1 cellular context compared by ENCODE assay signal in the genomic region with DNA sequence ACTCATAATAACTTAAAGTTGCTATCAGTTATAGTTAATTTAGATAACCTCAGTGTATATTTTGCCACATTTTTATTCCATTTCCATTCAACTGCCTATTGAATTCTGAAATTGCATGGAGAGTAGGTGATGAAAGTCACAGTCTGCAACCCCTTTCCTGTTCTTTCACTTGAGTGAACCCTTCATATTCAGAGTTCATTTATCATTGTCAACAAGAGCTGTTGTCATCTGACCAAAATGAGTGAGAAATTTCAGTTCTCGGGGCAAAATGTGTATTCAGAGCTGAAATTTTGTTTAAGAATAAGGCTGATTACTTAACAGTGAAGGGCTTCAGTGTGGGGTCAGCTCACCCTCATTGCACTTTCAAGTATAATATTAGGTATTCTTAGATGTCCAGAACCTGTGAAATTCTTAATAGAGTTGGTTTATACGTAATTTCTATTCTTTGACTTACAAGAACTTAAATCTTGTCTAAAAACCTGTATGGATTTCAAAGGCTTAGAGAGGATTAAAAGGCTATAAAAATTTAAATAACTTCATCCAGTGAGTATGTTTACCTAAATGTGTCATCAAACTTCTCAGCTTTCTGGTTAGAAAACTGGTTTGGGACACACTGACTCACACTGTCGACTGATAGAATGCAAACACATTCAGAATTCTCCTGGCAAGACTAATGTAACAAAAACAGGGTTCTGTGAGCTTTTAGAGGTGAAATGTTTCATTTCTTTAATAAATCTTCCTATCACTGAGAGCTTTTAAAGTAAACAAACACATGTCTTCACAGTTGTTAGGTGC.
TF ChIP-seq lines count a peak whose summit lies in the region.

No MANE protein-coding gene starts in this region.

TF ChIP-seq in GM23338, 12 proteins besides CTCF, POLR2A, EP300 and RAD21:
- TF ChIP-seq, protein P1, sequence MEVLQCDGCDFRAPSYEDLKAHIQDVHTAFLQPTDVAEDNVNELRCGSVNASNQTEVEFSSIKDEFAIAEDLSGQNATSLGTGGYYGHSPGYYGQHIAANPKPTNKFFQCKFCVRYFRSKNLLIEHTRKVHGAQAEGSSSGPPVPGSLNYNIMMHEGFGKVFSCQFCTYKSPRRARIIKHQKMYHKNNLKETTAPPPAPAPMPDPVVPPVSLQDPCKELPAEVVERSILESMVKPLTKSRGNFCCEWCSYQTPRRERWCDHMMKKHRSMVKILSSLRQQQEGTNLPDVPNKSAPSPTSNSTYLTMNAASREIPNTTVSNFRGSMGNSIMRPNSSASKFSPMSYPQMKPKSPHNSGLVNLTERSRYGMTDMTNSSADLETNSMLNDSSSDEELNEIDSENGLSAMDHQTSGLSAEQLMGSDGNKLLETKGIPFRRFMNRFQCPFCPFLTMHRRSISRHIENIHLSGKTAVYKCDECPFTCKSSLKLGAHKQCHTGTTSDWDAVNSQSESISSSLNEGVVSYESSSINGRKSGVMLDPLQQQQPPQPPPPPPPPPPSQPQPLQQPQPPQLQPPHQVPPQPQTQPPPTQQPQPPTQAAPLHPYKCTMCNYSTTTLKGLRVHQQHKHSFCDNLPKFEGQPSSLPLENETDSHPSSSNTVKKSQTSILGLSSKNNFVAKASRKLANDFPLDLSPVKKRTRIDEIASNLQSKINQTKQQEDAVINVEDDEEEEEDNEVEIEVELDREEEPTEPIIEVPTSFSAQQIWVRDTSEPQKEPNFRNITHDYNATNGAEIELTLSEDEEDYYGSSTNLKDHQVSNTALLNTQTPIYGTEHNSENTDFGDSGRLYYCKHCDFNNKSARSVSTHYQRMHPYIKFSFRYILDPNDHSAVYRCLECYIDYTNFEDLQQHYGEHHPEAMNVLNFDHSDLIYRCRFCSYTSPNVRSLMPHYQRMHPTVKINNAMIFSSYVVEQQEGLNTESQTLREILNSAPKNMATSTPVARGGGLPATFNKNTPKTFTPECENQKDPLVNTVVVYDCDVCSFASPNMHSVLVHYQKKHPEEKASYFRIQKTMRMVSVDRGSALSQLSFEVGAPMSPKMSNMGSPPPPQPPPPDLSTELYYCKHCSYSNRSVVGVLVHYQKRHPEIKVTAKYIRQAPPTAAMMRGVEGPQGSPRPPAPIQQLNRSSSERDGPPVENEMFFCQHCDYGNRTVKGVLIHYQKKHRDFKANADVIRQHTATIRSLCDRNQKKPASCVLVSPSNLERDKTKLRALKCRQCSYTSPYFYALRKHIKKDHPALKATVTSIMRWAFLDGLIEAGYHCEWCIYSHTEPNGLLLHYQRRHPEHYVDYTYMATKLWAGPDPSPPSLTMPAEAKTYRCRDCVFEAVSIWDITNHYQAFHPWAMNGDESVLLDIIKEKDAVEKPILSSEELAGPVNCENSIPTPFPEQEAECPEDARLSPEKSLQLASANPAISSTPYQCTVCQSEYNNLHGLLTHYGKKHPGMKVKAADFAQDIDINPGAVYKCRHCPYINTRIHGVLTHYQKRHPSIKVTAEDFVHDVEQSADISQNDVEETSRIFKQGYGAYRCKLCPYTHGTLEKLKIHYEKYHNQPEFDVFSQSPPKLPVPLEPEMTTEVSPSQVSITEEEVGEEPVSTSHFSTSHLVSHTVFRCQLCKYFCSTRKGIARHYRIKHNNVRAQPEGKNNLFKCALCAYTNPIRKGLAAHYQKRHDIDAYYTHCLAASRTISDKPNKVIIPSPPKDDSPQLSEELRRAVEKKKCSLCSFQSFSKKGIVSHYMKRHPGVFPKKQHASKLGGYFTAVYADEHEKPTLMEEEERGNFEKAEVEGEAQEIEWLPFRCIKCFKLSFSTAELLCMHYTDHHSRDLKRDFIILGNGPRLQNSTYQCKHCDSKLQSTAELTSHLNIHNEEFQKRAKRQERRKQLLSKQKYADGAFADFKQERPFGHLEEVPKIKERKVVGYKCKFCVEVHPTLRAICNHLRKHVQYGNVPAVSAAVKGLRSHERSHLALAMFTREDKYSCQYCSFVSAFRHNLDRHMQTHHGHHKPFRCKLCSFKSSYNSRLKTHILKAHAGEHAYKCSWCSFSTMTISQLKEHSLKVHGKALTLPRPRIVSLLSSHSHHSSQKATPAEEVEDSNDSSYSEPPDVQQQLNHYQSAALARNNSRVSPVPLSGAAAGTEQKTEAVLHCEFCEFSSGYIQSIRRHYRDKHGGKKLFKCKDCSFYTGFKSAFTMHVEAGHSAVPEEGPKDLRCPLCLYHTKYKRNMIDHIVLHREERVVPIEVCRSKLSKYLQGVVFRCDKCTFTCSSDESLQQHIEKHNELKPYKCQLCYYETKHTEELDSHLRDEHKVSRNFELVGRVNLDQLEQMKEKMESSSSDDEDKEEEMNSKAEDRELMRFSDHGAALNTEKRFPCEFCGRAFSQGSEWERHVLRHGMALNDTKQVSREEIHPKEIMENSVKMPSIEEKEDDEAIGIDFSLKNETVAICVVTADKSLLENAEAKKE (CRISPR knock-in tag; IDR thresholded peaks at IDR 0.05) = no peak
- no peak for TF ChIP-seq STAT1 (IDR thresholded peaks at IDR 0.05; ENCODE audit: unreplicated experiment)
- no peak for TF ChIP-seq POLR2AphosphoS5 (IDR thresholded peaks at IDR 0.05; ENCODE audit: low read depth)
- TF ChIP-seq, protein P2, sequence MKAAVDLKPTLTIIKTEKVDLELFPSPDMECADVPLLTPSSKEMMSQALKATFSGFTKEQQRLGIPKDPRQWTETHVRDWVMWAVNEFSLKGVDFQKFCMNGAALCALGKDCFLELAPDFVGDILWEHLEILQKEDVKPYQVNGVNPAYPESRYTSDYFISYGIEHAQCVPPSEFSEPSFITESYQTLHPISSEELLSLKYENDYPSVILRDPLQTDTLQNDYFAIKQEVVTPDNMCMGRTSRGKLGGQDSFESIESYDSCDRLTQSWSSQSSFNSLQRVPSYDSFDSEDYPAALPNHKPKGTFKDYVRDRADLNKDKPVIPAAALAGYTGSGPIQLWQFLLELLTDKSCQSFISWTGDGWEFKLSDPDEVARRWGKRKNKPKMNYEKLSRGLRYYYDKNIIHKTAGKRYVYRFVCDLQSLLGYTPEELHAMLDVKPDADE (IDR thresholded peaks at IDR 0.05) = no peak
